In the genomic region with DNA sequence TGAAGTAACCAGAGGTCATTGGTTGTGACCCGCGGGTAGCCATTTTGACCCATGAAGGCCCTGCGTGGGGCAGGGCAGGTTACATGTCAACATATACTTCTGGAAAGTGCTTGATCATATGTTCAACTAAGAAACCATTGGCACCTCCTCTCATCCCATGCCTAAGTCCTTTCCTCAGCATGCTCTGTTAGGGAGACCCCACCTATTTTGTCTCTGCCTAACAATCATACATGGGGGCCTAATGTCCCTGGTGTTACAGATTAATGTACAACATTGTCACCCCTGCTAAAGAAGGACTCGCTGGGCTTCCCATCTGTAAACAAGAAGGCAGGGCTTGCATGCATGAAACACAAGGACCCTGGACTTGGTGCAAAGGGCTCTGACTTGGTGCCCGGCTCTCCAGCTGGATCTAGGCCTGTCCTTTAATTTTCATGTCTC, we compare ENCODE assay signal across 1 cellular context.
TF ChIP-seq lines count a peak whose summit lies in the region.

No MANE protein-coding gene starts in this region.

TF ChIP-seq in HepG2, 621 proteins besides CTCF, POLR2A, EP300 and RAD21 (continued from another document and continues in another):
- no peak for TF ChIP-seq ZNF552 (CRISPR knock-in tag; IDR thresholded peaks at IDR 0.05; ENCODE audit: borderline replicate concordance)
- peak; percentile 90 for TF ChIP-seq MED1 (CRISPR knock-in tag; IDR thresholded peaks at IDR 0.05)
- peak; percentile 88 for TF ChIP-seq ESRRA (CRISPR knock-in tag; IDR thresholded peaks at IDR 0.05; ENCODE audit: low read depth)
- TF ChIP-seq, protein P1, sequence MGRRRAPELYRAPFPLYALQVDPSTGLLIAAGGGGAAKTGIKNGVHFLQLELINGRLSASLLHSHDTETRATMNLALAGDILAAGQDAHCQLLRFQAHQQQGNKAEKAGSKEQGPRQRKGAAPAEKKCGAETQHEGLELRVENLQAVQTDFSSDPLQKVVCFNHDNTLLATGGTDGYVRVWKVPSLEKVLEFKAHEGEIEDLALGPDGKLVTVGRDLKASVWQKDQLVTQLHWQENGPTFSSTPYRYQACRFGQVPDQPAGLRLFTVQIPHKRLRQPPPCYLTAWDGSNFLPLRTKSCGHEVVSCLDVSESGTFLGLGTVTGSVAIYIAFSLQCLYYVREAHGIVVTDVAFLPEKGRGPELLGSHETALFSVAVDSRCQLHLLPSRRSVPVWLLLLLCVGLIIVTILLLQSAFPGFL (CRISPR knock-in tag; IDR thresholded peaks at IDR 0.05) = no peak
- TF ChIP-seq GATAD1 (CRISPR knock-in tag; IDR thresholded peaks at IDR 0.05) = peak; percentile 32; the same call in 1 of the 2 replicates
- TF ChIP-seq FOXO1 (CRISPR knock-in tag; IDR thresholded peaks at IDR 0.05) = peak; percentile 93
- TF ChIP-seq REPIN1 (CRISPR knock-in tag; IDR thresholded peaks at IDR 0.05; ENCODE audit: borderline replicate concordance, low read depth) = no peak
- TF ChIP-seq NR2F6 (IDR thresholded peaks at IDR 0.05) = peak; percentile 61
- peak; percentile 74 for TF ChIP-seq NR2F6 (CRISPR knock-in tag; IDR thresholded peaks at IDR 0.05)
- TF ChIP-seq, protein P2, sequence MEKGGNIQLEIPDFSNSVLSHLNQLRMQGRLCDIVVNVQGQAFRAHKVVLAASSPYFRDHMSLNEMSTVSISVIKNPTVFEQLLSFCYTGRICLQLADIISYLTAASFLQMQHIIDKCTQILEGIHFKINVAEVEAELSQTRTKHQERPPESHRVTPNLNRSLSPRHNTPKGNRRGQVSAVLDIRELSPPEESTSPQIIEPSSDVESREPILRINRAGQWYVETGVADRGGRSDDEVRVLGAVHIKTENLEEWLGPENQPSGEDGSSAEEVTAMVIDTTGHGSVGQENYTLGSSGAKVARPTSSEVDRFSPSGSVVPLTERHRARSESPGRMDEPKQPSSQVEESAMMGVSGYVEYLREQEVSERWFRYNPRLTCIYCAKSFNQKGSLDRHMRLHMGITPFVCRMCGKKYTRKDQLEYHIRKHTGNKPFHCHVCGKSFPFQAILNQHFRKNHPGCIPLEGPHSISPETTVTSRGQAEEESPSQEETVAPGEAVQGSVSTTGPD (CRISPR knock-in tag; IDR thresholded peaks at IDR 0.05) = no peak
- peak; percentile 89 for TF ChIP-seq POGZ (CRISPR knock-in tag; IDR thresholded peaks at IDR 0.05)
- TF ChIP-seq, protein P3, sequence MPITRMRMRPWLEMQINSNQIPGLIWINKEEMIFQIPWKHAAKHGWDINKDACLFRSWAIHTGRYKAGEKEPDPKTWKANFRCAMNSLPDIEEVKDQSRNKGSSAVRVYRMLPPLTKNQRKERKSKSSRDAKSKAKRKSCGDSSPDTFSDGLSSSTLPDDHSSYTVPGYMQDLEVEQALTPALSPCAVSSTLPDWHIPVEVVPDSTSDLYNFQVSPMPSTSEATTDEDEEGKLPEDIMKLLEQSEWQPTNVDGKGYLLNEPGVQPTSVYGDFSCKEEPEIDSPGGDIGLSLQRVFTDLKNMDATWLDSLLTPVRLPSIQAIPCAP (CRISPR knock-in tag; IDR thresholded peaks at IDR 0.05; ENCODE audit: low read depth) = no peak
- TF ChIP-seq, protein P4, sequence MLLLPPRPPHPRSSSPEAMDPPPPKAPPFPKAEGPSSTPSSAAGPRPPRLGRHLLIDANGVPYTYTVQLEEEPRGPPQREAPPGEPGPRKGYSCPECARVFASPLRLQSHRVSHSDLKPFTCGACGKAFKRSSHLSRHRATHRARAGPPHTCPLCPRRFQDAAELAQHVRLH (CRISPR knock-in tag; IDR thresholded peaks at IDR 0.05; ENCODE audit: borderline replicate concordance, low read depth) = 0 out of 2 replicates have a peak, but pooled peaks have one; percentile 62
- TF ChIP-seq ZNF83 (CRISPR knock-in tag; IDR thresholded peaks at IDR 0.05; ENCODE audit: borderline replicate concordance) = no peak
- TF ChIP-seq SP2 (CRISPR knock-in tag; IDR thresholded peaks at IDR 0.05) = no peak
- peak; percentile 43; the same call in 1 of the 3 replicates for TF ChIP-seq MXI1 (IDR thresholded peaks at IDR 0.05; ENCODE audit: borderline replicate concordance, low read depth, low read length)
- TF ChIP-seq KLF16 (CRISPR knock-in tag; IDR thresholded peaks at IDR 0.05) = 0 out of 4 replicates have a peak, but pooled peaks of 1 of the 2 experiments have one; percentile 22
- peak; percentile 74; the same call in 1 of the 2 replicates for TF ChIP-seq ZBTB20 (CRISPR knock-in tag; IDR thresholded peaks at IDR 0.05; ENCODE audit: borderline replicate concordance, low read depth)
- TF ChIP-seq NFRKB (IDR thresholded peaks at IDR 0.05) = no peak
- peak; percentile 79 for TF ChIP-seq FOXK2 (IDR thresholded peaks at IDR 0.05)
- TF ChIP-seq SOX6 (IDR thresholded peaks at IDR 0.05) = no peak
- peak; percentile 93 for TF ChIP-seq SOX6 (CRISPR knock-in tag; IDR thresholded peaks at IDR 0.05)
- no peak for TF ChIP-seq EEA1 (CRISPR knock-in tag; IDR thresholded peaks at IDR 0.05; ENCODE audit: borderline replicate concordance)
- peak; percentile 74 for TF ChIP-seq BCL6 (CRISPR knock-in tag; IDR thresholded peaks at IDR 0.05)
- TF ChIP-seq, protein P5, sequence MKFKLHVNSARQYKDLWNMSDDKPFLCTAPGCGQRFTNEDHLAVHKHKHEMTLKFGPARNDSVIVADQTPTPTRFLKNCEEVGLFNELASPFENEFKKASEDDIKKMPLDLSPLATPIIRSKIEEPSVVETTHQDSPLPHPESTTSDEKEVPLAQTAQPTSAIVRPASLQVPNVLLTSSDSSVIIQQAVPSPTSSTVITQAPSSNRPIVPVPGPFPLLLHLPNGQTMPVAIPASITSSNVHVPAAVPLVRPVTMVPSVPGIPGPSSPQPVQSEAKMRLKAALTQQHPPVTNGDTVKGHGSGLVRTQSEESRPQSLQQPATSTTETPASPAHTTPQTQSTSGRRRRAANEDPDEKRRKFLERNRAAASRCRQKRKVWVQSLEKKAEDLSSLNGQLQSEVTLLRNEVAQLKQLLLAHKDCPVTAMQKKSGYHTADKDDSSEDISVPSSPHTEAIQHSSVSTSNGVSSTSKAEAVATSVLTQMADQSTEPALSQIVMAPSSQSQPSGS (CRISPR knock-in tag; IDR thresholded peaks at IDR 0.05) = no peak
- no peak for TF ChIP-seq SIN3A (IDR thresholded peaks at IDR 0.05; ENCODE audit: borderline replicate concordance, low read depth, low read length)
- TF ChIP-seq GABPB1 (CRISPR knock-in tag; IDR thresholded peaks at IDR 0.05) = no peak
- TF ChIP-seq ZBTB3 (CRISPR knock-in tag; IDR thresholded peaks at IDR 0.05; ENCODE audit: borderline replicate concordance, low read depth) = no peak
- TF ChIP-seq, protein P6, sequence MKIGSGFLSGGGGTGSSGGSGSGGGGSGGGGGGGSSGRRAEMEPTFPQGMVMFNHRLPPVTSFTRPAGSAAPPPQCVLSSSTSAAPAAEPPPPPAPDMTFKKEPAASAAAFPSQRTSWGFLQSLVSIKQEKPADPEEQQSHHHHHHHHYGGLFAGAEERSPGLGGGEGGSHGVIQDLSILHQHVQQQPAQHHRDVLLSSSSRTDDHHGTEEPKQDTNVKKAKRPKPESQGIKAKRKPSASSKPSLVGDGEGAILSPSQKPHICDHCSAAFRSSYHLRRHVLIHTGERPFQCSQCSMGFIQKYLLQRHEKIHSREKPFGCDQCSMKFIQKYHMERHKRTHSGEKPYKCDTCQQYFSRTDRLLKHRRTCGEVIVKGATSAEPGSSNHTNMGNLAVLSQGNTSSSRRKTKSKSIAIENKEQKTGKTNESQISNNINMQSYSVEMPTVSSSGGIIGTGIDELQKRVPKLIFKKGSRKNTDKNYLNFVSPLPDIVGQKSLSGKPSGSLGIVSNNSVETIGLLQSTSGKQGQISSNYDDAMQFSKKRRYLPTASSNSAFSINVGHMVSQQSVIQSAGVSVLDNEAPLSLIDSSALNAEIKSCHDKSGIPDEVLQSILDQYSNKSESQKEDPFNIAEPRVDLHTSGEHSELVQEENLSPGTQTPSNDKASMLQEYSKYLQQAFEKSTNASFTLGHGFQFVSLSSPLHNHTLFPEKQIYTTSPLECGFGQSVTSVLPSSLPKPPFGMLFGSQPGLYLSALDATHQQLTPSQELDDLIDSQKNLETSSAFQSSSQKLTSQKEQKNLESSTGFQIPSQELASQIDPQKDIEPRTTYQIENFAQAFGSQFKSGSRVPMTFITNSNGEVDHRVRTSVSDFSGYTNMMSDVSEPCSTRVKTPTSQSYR (CRISPR knock-in tag; IDR thresholded peaks at IDR 0.05; ENCODE audit: borderline replicate concordance) = peak; percentile 30; the same call in 1 of the 2 replicates
- peak; percentile 36; the same call in 1 of the 2 replicates for TF ChIP-seq ZBTB38 (CRISPR knock-in tag; IDR thresholded peaks at IDR 0.05)
- peak; percentile 55; the same call in 1 of the 2 replicates for TF ChIP-seq ZNF317 (CRISPR knock-in tag; IDR thresholded peaks at IDR 0.05)
- TF ChIP-seq HDAC2 (CRISPR knock-in tag; IDR thresholded peaks at IDR 0.05) = peak; percentile 84
- TF ChIP-seq HMGA1 (CRISPR knock-in tag; conservative IDR thresholded peaks at IDR 0.05) = no peak
- TF ChIP-seq AHR (CRISPR knock-in tag; IDR thresholded peaks at IDR 0.05) = no peak
- no peak for TF ChIP-seq ZKSCAN5 (CRISPR knock-in tag; IDR thresholded peaks at IDR 0.05)
- no peak for TF ChIP-seq ZNF615 (CRISPR knock-in tag; IDR thresholded peaks at IDR 0.05; ENCODE audit: borderline replicate concordance)
- TF ChIP-seq ZFP41 (CRISPR knock-in tag; IDR thresholded peaks at IDR 0.05; ENCODE audit: borderline replicate concordance) = no peak
- TF ChIP-seq, protein P7, sequence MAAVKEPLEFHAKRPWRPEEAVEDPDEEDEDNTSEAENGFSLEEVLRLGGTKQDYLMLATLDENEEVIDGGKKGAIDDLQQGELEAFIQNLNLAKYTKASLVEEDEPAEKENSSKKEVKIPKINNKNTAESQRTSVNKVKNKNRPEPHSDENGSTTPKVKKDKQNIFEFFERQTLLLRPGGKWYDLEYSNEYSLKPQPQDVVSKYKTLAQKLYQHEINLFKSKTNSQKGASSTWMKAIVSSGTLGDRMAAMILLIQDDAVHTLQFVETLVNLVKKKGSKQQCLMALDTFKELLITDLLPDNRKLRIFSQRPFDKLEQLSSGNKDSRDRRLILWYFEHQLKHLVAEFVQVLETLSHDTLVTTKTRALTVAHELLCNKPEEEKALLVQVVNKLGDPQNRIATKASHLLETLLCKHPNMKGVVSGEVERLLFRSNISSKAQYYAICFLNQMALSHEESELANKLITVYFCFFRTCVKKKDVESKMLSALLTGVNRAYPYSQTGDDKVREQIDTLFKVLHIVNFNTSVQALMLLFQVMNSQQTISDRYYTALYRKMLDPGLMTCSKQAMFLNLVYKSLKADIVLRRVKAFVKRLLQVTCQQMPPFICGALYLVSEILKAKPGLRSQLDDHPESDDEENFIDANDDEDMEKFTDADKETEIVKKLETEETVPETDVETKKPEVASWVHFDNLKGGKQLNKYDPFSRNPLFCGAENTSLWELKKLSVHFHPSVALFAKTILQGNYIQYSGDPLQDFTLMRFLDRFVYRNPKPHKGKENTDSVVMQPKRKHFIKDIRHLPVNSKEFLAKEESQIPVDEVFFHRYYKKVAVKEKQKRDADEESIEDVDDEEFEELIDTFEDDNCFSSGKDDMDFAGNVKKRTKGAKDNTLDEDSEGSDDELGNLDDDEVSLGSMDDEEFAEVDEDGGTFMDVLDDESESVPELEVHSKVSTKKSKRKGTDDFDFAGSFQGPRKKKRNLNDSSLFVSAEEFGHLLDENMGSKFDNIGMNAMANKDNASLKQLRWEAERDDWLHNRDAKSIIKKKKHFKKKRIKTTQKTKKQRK (IDR thresholded peaks at IDR 0.05; ENCODE audit: low read length) = no peak
- TF ChIP-seq ZSCAN31 (CRISPR knock-in tag; IDR thresholded peaks at IDR 0.05; ENCODE audit: low read depth) = 0 out of 2 replicates have a peak, but pooled peaks have one; percentile 11
- no peak for TF ChIP-seq ZFP82 (CRISPR knock-in tag; IDR thresholded peaks at IDR 0.05; ENCODE audit: borderline replicate concordance)
- TF ChIP-seq BRD4 (CRISPR knock-in tag; IDR thresholded peaks at IDR 0.05) = no peak
- TF ChIP-seq ZSCAN12 (CRISPR knock-in tag; IDR thresholded peaks at IDR 0.05) = no peak
- no peak for TF ChIP-seq GTF3A (CRISPR knock-in tag; conservative IDR thresholded peaks at IDR 0.05)
- TF ChIP-seq KDM6A (CRISPR knock-in tag; IDR thresholded peaks at IDR 0.05; ENCODE audit: low read depth) = peak; percentile 92
- TF ChIP-seq RARA (CRISPR knock-in tag; IDR thresholded peaks at IDR 0.05) = peak; percentile 71
- TF ChIP-seq SP4 (CRISPR knock-in tag; IDR thresholded peaks at IDR 0.05) = peak; percentile 41; the same call in 1 of the 2 replicates
- TF ChIP-seq, protein P8, sequence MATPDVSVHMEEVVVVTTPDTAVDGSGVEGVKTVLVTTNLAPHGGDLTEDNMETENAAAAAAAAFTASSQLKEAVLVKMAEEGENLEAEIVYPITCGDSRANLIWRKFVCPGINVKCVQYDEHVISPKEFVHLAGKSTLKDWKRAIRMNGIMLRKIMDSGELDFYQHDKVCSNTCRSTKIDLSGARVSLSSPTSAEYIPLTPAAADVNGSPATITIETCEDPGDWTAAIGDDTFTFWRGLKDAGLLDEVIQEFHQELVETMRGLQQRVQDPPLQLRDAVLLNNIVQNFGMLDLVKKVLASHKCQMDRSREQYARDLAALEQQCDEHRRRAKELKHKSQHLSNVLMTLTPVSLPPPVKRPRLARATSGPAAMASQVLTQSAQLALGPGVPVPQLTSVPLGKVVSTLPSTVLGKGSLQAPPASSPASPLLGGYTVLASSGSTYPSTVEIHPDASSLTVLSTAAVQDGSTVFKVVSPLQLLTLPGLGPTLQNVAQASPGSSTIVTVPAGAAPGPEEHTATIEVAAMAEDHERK (CRISPR knock-in tag; IDR thresholded peaks at IDR 0.05; ENCODE audit: low read depth) = no peak
- TF ChIP-seq, protein P9, sequence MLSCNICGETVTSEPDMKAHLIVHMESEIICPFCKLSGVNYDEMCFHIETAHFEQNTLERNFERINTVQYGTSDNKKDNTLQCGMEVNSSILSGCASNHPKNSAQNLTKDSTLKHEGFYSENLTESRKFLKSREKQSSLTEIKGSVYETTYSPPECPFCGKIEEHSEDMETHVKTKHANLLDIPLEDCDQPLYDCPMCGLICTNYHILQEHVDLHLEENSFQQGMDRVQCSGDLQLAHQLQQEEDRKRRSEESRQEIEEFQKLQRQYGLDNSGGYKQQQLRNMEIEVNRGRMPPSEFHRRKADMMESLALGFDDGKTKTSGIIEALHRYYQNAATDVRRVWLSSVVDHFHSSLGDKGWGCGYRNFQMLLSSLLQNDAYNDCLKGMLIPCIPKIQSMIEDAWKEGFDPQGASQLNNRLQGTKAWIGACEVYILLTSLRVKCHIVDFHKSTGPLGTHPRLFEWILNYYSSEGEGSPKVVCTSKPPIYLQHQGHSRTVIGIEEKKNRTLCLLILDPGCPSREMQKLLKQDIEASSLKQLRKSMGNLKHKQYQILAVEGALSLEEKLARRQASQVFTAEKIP (CRISPR knock-in tag; IDR thresholded peaks at IDR 0.05; ENCODE audit: borderline replicate concordance) = no peak
- TF ChIP-seq MAF1 (CRISPR knock-in tag; IDR thresholded peaks at IDR 0.05; ENCODE audit: borderline replicate concordance) = no peak
- no peak for TF ChIP-seq THAP11 (CRISPR knock-in tag; IDR thresholded peaks at IDR 0.05)
- TF ChIP-seq CAMTA2 (CRISPR knock-in tag; IDR thresholded peaks at IDR 0.05; ENCODE audit: borderline replicate concordance) = no peak
- peak; percentile 84 for TF ChIP-seq TBX2 (CRISPR knock-in tag; IDR thresholded peaks at IDR 0.05; ENCODE audit: borderline replicate concordance)
- TF ChIP-seq MBNL3 (CRISPR knock-in tag; conservative IDR thresholded peaks at IDR 0.05) = no peak
- no peak for TF ChIP-seq NONO (IDR thresholded peaks at IDR 0.05)
- 0 out of 2 replicates have a peak, but pooled peaks have one; percentile 26 for TF ChIP-seq NONO (CRISPR knock-in tag; conservative IDR thresholded peaks at IDR 0.05)
